34 cellular contexts compared by ENCODE assay signal in genomic region chr12:104450700-104451099, GRCh38.
"Had no signal": no experiment of that assay in that cellular context is flagged by ENCODE, and none has a peak within 500 bp of the region (broad histone marks: within the 10 kb centered on the region; RNA-seq: fewer than 3 reads in every experiment).

No MANE protein-coding gene starts in this region.

- H3K36me3 ChIP-seq: MG63 had no signal

- H3K4me3 ChIP-seq: MG63 had no signal

- DNase-seq: Karpas-422, Kasumi-1, MG63, MM.1S, MV-4-11, NCI-H1048, NCI-H1092, NCI-H1092 treated with DMSO at 0.1 percent for 48 hours, NCI-H1105, NCI-H1105 treated with DMSO at 0.1 percent for 48 hours, NCI-H1417, NCI-H1417 treated with DMSO at 0.1 percent for 48 hours, NCI-H1436, NCI-H1436 treated with DMSO at 0.1 percent for 48 hours, NCI-H146, NCI-H1694, NCI-H1694 treated with DMSO at 0.1 percent for 48 hours, NCI-H187, NCI-H187 treated with DMSO at 0.1 percent for 48 hours, NCI-H1930, NCI-H2029, NCI-H2029 treated with DMSO at 0.1 percent for 48 hours, NCI-H2081, NCI-H2081 treated with DMSO at 0.1 percent for 48 hours, NCI-H2107, NCI-H2171, NCI-H2171 treated with DMSO at 0.1 percent for 48 hours, NCI-H2227 treated with DMSO at 0.1 percent for 48 hours, NCI-H226, NCI-H345, NCI-H446, NCI-H446 treated with DMSO at 0.1 percent for 48 hours, NCI-H510A, NCI-H510A treated with DMSO at 0.1 percent for 48 hours had no signal

- H3K27me3 ChIP-seq: MG63 had no signal
